8 cellular contexts compared by ENCODE assay signal in genomic region chr17:40190197-40191021, GRCh38. TPM values are rescaled to one million over a fixed set of nuclear protein-coding genes. Genes with fewer than 3 reads are reported as not detected.
A peak's percentile ranks its signal among the peaks of the same experiment; 100 is the strongest.
DNase-seq lines count a peak whose midpoint lies in the region; ATAC-seq and TF ChIP-seq lines count a peak whose summit lies in the region.

No MANE protein-coding gene starts in this region.

- H3K4me1 Mint-ChIP-seq in CD8-positive, alpha-beta memory T cell, result peaks cover 5 to 9% (median 6%) of the 10 kb centered on the region in 3 donors
- peaks cover 14% of the 10 kb centered on the region for H3K4me1 Mint-ChIP-seq in activated CD8-positive, alpha-beta T cell treated with anti-CD3 and anti-CD28 coated beads for 36 hours (ENCODE audit: low read depth)
- peaks cover 11 to 34% of the 10 kb centered on the region in 2 donors for H3K4me1 Mint-ChIP-seq in stimulated activated naive B cell treated with anti-CD40 and anti-IgM and Interleukin-4, amounts not matched to agents 10 μg/mL and 1 μg/mL and 100 μg/mL, for 72 hours

- TF ChIP-seq CTCF in KMS-11 (conservative IDR thresholded peaks at IDR 0.05; ENCODE audit: low read depth, low read length) (peak; percentile 54), foreskin keratinocyte (conservative IDR thresholded peaks at IDR 0.05) (peak; percentile 26), right atrium auricular region (IDR thresholded peaks at IDR 0.05) (no peak)
- peak; percentile 68 for TF ChIP-seq CTCF in activated CD8-positive, alpha-beta T cell treated with anti-CD3 and anti-CD28 coated beads for 36 hours (IDR thresholded peaks at IDR 0.05)

- no peak overlapping the region for H3K4me3 ChIP-seq in CD8-positive, alpha-beta memory T cell (ENCODE audit: low read length)
- H3K4me3 ChIP-seq in KMS-11 (IDR thresholded peaks at IDR 0.05; ENCODE audit: insufficient read depth, low read depth, low read length) (no peak overlapping the region), right atrium auricular region (peak overlapping the region in 1 of 2 donors; percentile 62)

- no peaks in the 10 kb centered on the region for H4K20me1 ChIP-seq in KMS-11 (ENCODE audit: insufficient read depth)

- POLR2A ChIA-PET in CD8-positive, alpha-beta memory T cell (lab: Charles Lee), result interaction anchor here (1.5 kb wide), 1 partner anchor 78 kb away, joined by 4 read pairs; no protein-coding TSS in a partner anchor
- POLR2A ChIA-PET in activated CD8-positive, alpha-beta T cell treated with anti-CD3 and anti-CD28 coated beads for 36 hours (lab: Charles Lee), result interaction anchor here (0.5 to 1.4 kb wide), 4 partner anchors 28 to 210 kb away, joined by 3 to 5 read pairs (median 3); partner anchors contain the start of genes CASC3 and PSMD3

- H3K36me3 Mint-ChIP-seq in CD8-positive, alpha-beta memory T cell, result peaks cover 0 to 2% (median 0%) of the 10 kb centered on the region in 3 donors
- no peaks in the 10 kb centered on the region for H3K36me3 Mint-ChIP-seq in activated CD8-positive, alpha-beta T cell treated with anti-CD3 and anti-CD28 coated beads for 36 hours (ENCODE audit: low read depth)
- H3K36me3 Mint-ChIP-seq in stimulated activated naive B cell treated with anti-CD40 and anti-IgM and Interleukin-4, amounts not matched to agents 10 μg/mL and 1 μg/mL and 100 μg/mL, for 72 hours, result peaks cover 9 to 17% of the 10 kb centered on the region in 2 donors

- peak overlapping the region; percentile 99 for H3K4me2 ChIP-seq in KMS-11

- peaks cover 5% of the 10 kb centered on the region for H3K4me1 ChIP-seq in CD8-positive, alpha-beta memory T cell (ENCODE audit: insufficient read depth, low read length)
- peaks cover 15% of the 10 kb centered on the region for H3K4me1 ChIP-seq in KMS-11 (ENCODE audit: low read depth, poor library complexity, severe bottlenecking)
- no peaks in the 10 kb centered on the region for H3K4me1 ChIP-seq in foreskin keratinocyte
- peaks cover 0 to 15% of the 10 kb centered on the region in 2 donors for H3K4me1 ChIP-seq in right atrium auricular region

- H3K27ac Mint-ChIP-seq in CD8-positive, alpha-beta memory T cell, result peak overlapping the region in 2 of 8 donors; percentile 50 to 70
- no peak overlapping the region for H3K27ac Mint-ChIP-seq in activated CD8-positive, alpha-beta T cell treated with anti-CD3 and anti-CD28 coated beads for 36 hours
- H3K27ac Mint-ChIP-seq in stimulated activated naive B cell treated with anti-CD40 and anti-IgM and Interleukin-4, amounts not matched to agents 10 μg/mL and 1 μg/mL and 100 μg/mL, for 72 hours, result no peak overlapping the region

- no peak overlapping the region for H3K27ac ChIP-seq in CD8-positive, alpha-beta memory T cell (ENCODE audit: low read depth, low read length)
- no peak overlapping the region for H3K27ac ChIP-seq in KMS-11
- no peak overlapping the region for H3K27ac ChIP-seq in foreskin keratinocyte
- H3K27ac ChIP-seq in right atrium auricular region, result no peak overlapping the region

- intact Hi-C loops in activated CD8-positive, alpha-beta T cell treated with anti-CD3 and anti-CD28 coated beads for 36 hours (cut with micrococcal nuclease), result no loop called here

- CTCF ChIA-PET in CD8-positive, alpha-beta memory T cell (lab: Charles Lee), result interaction anchor here (0.8 to 6.7 kb wide), 18 partner anchors 9 to 176 kb away, joined by 3 to 49 read pairs (median 5); partner anchors contain the start of genes CSF3 and WIPF2
- CTCF ChIA-PET in activated CD8-positive, alpha-beta T cell treated with anti-CD3 and anti-CD28 coated beads for 36 hours (lab: Charles Lee), result interaction anchor here (0.6 to 7.8 kb wide), 29 partner anchors 8 to 230 kb away, joined by 3 to 78 read pairs (median 5); partner anchors contain the start of genes CSF3, NR1D1, RAPGEFL1 and WIPF2

- no peaks in the 10 kb centered on the region for H3K9me3 ChIP-seq in CD8-positive, alpha-beta memory T cell (ENCODE audit: low read length)
- no peaks in the 10 kb centered on the region for H3K9me3 ChIP-seq in right atrium auricular region

- no peaks in the 10 kb centered on the region for H3K36me3 ChIP-seq in CD8-positive, alpha-beta memory T cell (ENCODE audit: insufficient read depth, low read length)
- H3K36me3 ChIP-seq in KMS-11 (ENCODE audit: insufficient read depth), result no peaks in the 10 kb centered on the region
- H3K36me3 ChIP-seq in right atrium auricular region, result no peaks in the 10 kb centered on the region

- H3K4me3 Mint-ChIP-seq in CD8-positive, alpha-beta memory T cell, result peak overlapping the region; percentile 73 to 93 (median 78)
- H3K4me3 Mint-ChIP-seq in activated CD8-positive, alpha-beta T cell treated with anti-CD3 and anti-CD28 coated beads for 36 hours, result peak overlapping the region; percentile 87
- peak overlapping the region; percentile 53 to 95 for H3K4me3 Mint-ChIP-seq in stimulated activated naive B cell treated with anti-CD40 and anti-IgM and Interleukin-4, amounts not matched to agents 10 μg/mL and 1 μg/mL and 100 μg/mL, for 72 hours

- H3K27me3 Mint-ChIP-seq in CD8-positive, alpha-beta memory T cell, result no peaks in the 10 kb centered on the region
- H3K27me3 Mint-ChIP-seq in activated CD8-positive, alpha-beta T cell treated with anti-CD3 and anti-CD28 coated beads for 36 hours, result no peaks in the 10 kb centered on the region
- H3K27me3 Mint-ChIP-seq in stimulated activated naive B cell treated with anti-CD40 and anti-IgM and Interleukin-4, amounts not matched to agents 10 μg/mL and 1 μg/mL and 100 μg/mL, for 72 hours, result no peaks in the 10 kb centered on the region

- H3K9me3 Mint-ChIP-seq in CD8-positive, alpha-beta memory T cell, result no peaks in the 10 kb centered on the region
- no peaks in the 10 kb centered on the region for H3K9me3 Mint-ChIP-seq in activated CD8-positive, alpha-beta T cell treated with anti-CD3 and anti-CD28 coated beads for 36 hours
- H3K9me3 Mint-ChIP-seq in stimulated activated naive B cell treated with anti-CD40 and anti-IgM and Interleukin-4, amounts not matched to agents 10 μg/mL and 1 μg/mL and 100 μg/mL, for 72 hours, result no peaks in the 10 kb centered on the region

- H3K27me3 ChIP-seq in CD8-positive, alpha-beta memory T cell (ENCODE audit: insufficient read depth, low read length, poor library complexity, severe bottlenecking), result no peaks in the 10 kb centered on the region
- no peaks in the 10 kb centered on the region for H3K27me3 ChIP-seq in KMS-11 (ENCODE audit: insufficient read depth, low read depth)
- H3K27me3 ChIP-seq in foreskin keratinocyte, result no peaks in the 10 kb centered on the region
- no peaks in the 10 kb centered on the region for H3K27me3 ChIP-seq in right atrium auricular region

- DNase-seq in CD8-positive, alpha-beta memory T cell, result peak in 1 of 5 donors; percentile 31
- peak; percentile 54 for DNase-seq in activated CD8-positive, alpha-beta T cell treated with anti-CD3 and anti-CD28 coated beads for 36 hours
- DNase-seq in foreskin keratinocyte (no peak), NCI-H187 treated with DMSO at 0.1 percent for 48 hours (lab: John Stamatoyannopoulos, UW) (no peak), right atrium auricular region (ENCODE audit: low spot score) (no peak)
- no peak for DNase-seq in stimulated activated naive B cell treated with anti-CD40 and anti-IgM and Interleukin-4, amounts not matched to agents 10 μg/mL and 1 μg/mL and 100 μg/mL, for 72 hours

- no peaks in the 10 kb centered on the region for H3K79me2 ChIP-seq in KMS-11 (ENCODE audit: insufficient read depth, low read depth)

- peak; percentile 63 for ATAC-seq in activated CD8-positive, alpha-beta T cell treated with anti-CD3 and anti-CD28 coated beads for 36 hours
- ATAC-seq in foreskin keratinocyte, result peak; percentile 50
- ATAC-seq in stimulated activated naive B cell treated with anti-CD40 and anti-IgM and Interleukin-4, amounts not matched to agents 10 μg/mL and 1 μg/mL and 100 μg/mL, for 72 hours (replicated peaks), result peak; percentile 56 to 59
- ATAC-seq in GM21528 (IDR thresholded peaks at IDR 0.05; ENCODE audit: low FRiP score, unreplicated experiment), result no peak

- H2AFZ ChIP-seq in KMS-11 (ENCODE audit: low read depth), result no peak overlapping the region

- no peak overlapping the region for H3K9ac ChIP-seq in KMS-11

RNA-seq across cellular contexts. Expression of gene RAPGEFL1, which starts 13.1 kb away (rescaled TPM):
- 1 to 10 TPM; 5.7 to 6.3 TPM for total RNA-seq in CD8-positive, alpha-beta memory T cell
- 0.32 TPM for polyA plus RNA-seq in CD8-positive, alpha-beta memory T cell
- total RNA-seq in activated CD8-positive, alpha-beta T cell treated with anti-CD3 and anti-CD28 coated beads for 36 hours, result 1 to 10 TPM; 3.8 to 5.4 TPM
- total RNA-seq in foreskin keratinocyte, result 5.0 and 8.4 TPM in 2 replicates
- 3.6 and 6.1 TPM in 2 replicates for polyA plus RNA-seq in foreskin keratinocyte
- 1 to 10 TPM; 1.6 to 2.9 TPM for total RNA-seq in right atrium auricular region

RNA-seq across cellular contexts. Expression of gene WIPF2, which starts 28.7 kb away (rescaled TPM):
- 10 to 100 TPM; 24.5 to 24.7 TPM for total RNA-seq in CD8-positive, alpha-beta memory T cell
- 14.6 TPM for polyA plus RNA-seq in CD8-positive, alpha-beta memory T cell
- 10 to 100 TPM; 15.3 to 17.9 TPM for total RNA-seq in activated CD8-positive, alpha-beta T cell treated with anti-CD3 and anti-CD28 coated beads for 36 hours
- total RNA-seq in foreskin keratinocyte (12.7 and 13.0 TPM in 2 replicates), right atrium auricular region (1 to 10 TPM; 5.0 to 8.5 TPM)
- polyA plus RNA-seq in foreskin keratinocyte, result 6.5 and 7.4 TPM in 2 replicates

RNA-seq across cellular contexts. Expression of gene CASC3, which starts 50.1 kb away (rescaled TPM):
- total RNA-seq in CD8-positive, alpha-beta memory T cell, result 100 to 1,000 TPM; 100 to 101 TPM
- polyA plus RNA-seq in CD8-positive, alpha-beta memory T cell, result 47.4 TPM
- 10 to 100 TPM; 75.1 to 75.6 TPM for total RNA-seq in activated CD8-positive, alpha-beta T cell treated with anti-CD3 and anti-CD28 coated beads for 36 hours
- total RNA-seq in foreskin keratinocyte (34.7 and 35.6 TPM in 2 replicates), right atrium auricular region (10 to 100 TPM; 26.0 to 35.5 TPM)
- polyA plus RNA-seq in foreskin keratinocyte, result 23.7 and 25.1 TPM in 2 replicates

Comparison
In these comparisons a context has a peak if more than half of its experiments do, and no peak if none do; other contexts are left out.
1. CTCF ChIP-seq: peak in KMS-11 (single experiment), activated CD8-positive, alpha-beta T cell treated with anti-CD3 and anti-CD28 coated beads for 36 hours (single experiment) and foreskin keratinocyte (single experiment); none in right atrium auricular region (0 of 2).
2. Peak in every context shown above with its lines, with median percentiles within 50 percentile points of each other: H3K4me3 Mint-ChIP-seq.